In the genomic region with DNA sequence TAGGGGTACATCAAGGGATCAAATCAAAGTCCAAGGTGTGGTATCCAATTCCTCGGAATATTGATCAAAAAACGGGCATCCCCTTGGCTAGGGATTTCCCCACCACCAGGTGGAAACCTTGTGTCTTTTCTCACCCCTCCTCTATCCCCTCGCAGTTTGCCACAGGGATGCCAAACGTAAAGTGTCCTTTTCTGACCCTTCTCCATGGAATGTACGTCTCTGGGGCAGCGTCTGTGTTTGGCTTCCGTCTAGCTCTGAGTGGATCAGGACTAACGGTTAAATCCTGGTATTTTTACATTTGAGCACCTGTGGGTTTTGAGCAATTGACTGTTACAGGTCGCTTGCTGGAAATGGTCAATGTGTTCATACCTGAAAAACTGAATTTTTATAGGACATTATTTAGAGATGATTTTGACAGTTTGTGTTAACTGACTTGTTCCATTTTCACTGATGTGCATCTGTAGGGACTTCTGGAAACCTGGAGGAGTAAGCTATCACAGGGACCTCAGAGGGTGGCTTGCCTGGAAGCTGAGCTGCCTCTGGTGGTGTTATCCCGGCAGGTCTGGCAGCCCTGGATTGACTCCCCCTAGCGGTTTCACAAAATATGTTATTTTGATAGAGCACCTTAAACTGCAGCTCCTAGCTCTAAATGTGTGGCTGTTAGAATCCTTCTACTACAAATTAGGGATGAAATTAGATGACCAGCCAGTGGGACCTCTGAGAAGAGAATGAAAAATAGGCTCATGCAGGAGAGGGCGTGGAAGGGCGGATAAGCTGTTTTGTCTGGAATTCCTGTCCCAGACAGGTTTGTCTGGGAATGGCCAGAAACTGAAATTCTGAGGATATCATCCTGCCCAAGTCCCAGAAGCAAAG, we compare ENCODE assay signal across 7 cellular contexts. TPM values are rescaled to one million over a fixed set of nuclear protein-coding genes. Genes with fewer than 3 reads are reported as not detected.
DNase-seq lines count a peak whose midpoint lies in the region; ATAC-seq and TF ChIP-seq lines count a peak whose summit lies in the region.

No MANE protein-coding gene starts in this region.

- no peaks in the 10 kb centered on the region for H4K20me1 ChIP-seq in MM.1S (ENCODE audit: insufficient read depth, low read length)

- H3K4me3 ChIP-seq in GM12865 (ENCODE audit: low read depth, low read length) (no peak overlapping the region), MM.1S (ENCODE audit: low read length) (peak overlapping the region; percentile 20; the same call in 1 of the 2 replicates), adrenal gland (no peak overlapping the region)

- DNase-seq in GM12865 (ENCODE audit: low read depth): peak; percentile 66
- DNase-seq in HEK293T (ENCODE audit: extremely low spot score): peak; percentile 81
- peak; percentile 77 for DNase-seq in MM.1S
- peak; percentile 26 for DNase-seq in SIG-M5 (lab: John Stamatoyannopoulos, UW)
- peak; percentile 60 to 87 (median 75) for DNase-seq in adrenal gland
- peak; percentile 55 for DNase-seq in left cardiac atrium
- peak; percentile 50 for DNase-seq in putamen (ENCODE audit: low spot score)

- H3K27ac ChIP-seq in MM.1S (ENCODE audit: low read length) (no peak overlapping the region), adrenal gland (peak overlapping the region in 2 of 5 donors; percentile 60 to 73)

- intact Hi-C loops in adrenal gland (cut with DNase I) (no loop called here), left cardiac atrium (cut with DNase I) (no loop called here)

- H2AFZ ChIP-seq in MM.1S (ENCODE audit: low read length): peak overlapping the region; percentile 38; the same call in 1 of the 2 replicates

- H3K4me2 ChIP-seq in MM.1S (ENCODE audit: low read depth, low read length): peak overlapping the region; percentile 33; the same call in 1 of the 2 replicates

- no peaks in the 10 kb centered on the region for H3F3A ChIP-seq in MM.1S (ENCODE audit: insufficient read depth, low read length)

- H3K27me3 ChIP-seq in MM.1S (replicated peaks; ENCODE audit: insufficient read depth, low read length): no peaks in the 10 kb centered on the region
- H3K27me3 ChIP-seq in adrenal gland: no peaks in the 10 kb centered on the region

- POLR2A ChIA-PET in HEK293T (lab: Yijun Ruan, JAX): interaction anchor here (0.8 to 2.3 kb wide), 5 partner anchors 9 to 100 kb away, joined by 3 to 19 read pairs (median 3); a partner anchor contains a TSS

- H3K9me2 ChIP-seq in MM.1S (replicated peaks; ENCODE audit: insufficient read depth, low read length): no peaks in the 10 kb centered on the region

- H3K9ac ChIP-seq in MM.1S (ENCODE audit: low read length): no peak overlapping the region

- H3K36me3 ChIP-seq in MM.1S (replicated peaks; ENCODE audit: insufficient read depth, low read length) (no peaks in the 10 kb centered on the region), adrenal gland (replicated peaks in 1 of 2) (no peaks in the 10 kb centered on the region)

- peak; percentile 74 for TF ChIP-seq CTCF in GM12865 (IDR thresholded peaks at IDR 0.05; ENCODE audit: insufficient read depth, low read depth, low read length, missing control alignments)
- TF ChIP-seq CTCF in MM.1S (IDR thresholded peaks at IDR 0.05; ENCODE audit: low read length): peak; percentile 84
- TF ChIP-seq CTCF in adrenal gland (IDR thresholded peaks at IDR 0.05): peak; percentile 79 to 88 (median 84)

- TF ChIP-seq POLR2A in adrenal gland (IDR thresholded peaks at IDR 0.05): no peak

- H3K9me3 ChIP-seq in MM.1S (replicated peaks; ENCODE audit: insufficient read depth, low read length): no peaks in the 10 kb centered on the region
- H3K9me3 ChIP-seq in adrenal gland (replicated peaks in 1 of 3): no peaks in the 10 kb centered on the region

- 22 to 37% (median 30%) methylated on average over 13 of the region's 13 CpGs for WGBS in adrenal gland, 4 donors

- no peaks in the 10 kb centered on the region for H3K4me1 ChIP-seq in MM.1S (ENCODE audit: low read length)
- peaks cover 8 to 19% of the 10 kb centered on the region in 2 donors for H3K4me1 ChIP-seq in adrenal gland (replicated peaks in 1 of 2)

- CTCF ChIA-PET in HEK293T (lab: Yijun Ruan, JAX): interaction anchor here (0.6 to 3.0 kb wide), 49 partner anchors 8 to 1186 kb away, joined by 3 to 33 read pairs (median 4); a partner anchor contains a TSS

- peak; percentile 73 to 82 for ATAC-seq in left cardiac atrium

- H3K79me2 ChIP-seq in MM.1S (ENCODE audit: low read length): no peaks in the 10 kb centered on the region

TF ChIP-seq in HEK293T, 16 proteins besides CTCF, POLR2A, EP300 and RAD21:
- no peak for TF ChIP-seq L3MBTL2 (conservative IDR thresholded peaks at IDR 0.05)
TF ChIP-seq in HEK293T: peak in this region for 0.

RNA-seq across cellular contexts. Expression of a gene that starts 8.8 kb away (rescaled TPM):
- 100 to 1,000 TPM in 7 of 8 donors, 10 to 100 TPM in 1; 95.5 to 246 (median 122) TPM for total RNA-seq in adrenal gland
- polyA plus RNA-seq in adrenal gland: 100 to 1,000 TPM; 110 to 271 (median 154) TPM
- 10 to 100 TPM; 87.4 to 95.1 TPM for total RNA-seq in left cardiac atrium

Comparison
In these comparisons a context has a peak if more than half of its experiments do, and no peak if none do; other contexts are left out.
1. DNase-seq: peak in every context shown above with its lines; median percentile 81 in HEK293T; 77 in MM.1S; 75 in adrenal gland; 66 in GM12865; 55 in left cardiac atrium; 50 in putamen; 26 in SIG-M5.